ENCODE assay signal across 22 cellular contexts in genomic region chr18:75625966-75626365, GRCh38.
DNase-seq lines count a peak whose midpoint lies in the region; ATAC-seq, FAIRE-seq and TF ChIP-seq lines count a peak whose summit lies in the region.
"Had no signal": no experiment of that assay in that cellular context is flagged by ENCODE, and none has a peak within 500 bp of the region (broad histone marks: within the 10 kb centered on the region; RNA-seq: fewer than 3 reads in every experiment).

No MANE protein-coding gene starts in this region.

- intact Hi-C loops in gastrocnemius medialis (cut with DNase I; ENCODE audit: low total_unique reads) = no loop called here

- H3K9me3 Mint-ChIP-seq in astrocyte (ENCODE audit: unreplicated experiment) (peaks cover 3% of the 10 kb centered on the region), immature natural killer cell (no peaks in the 10 kb centered on the region)
- H3K9me3 Mint-ChIP-seq: T-cell had no signal

- H3K4me1 ChIP-seq in astrocyte (ENCODE audit: insufficient read depth, low read length) (peaks cover 14% of the 10 kb centered on the region), gastrocnemius medialis (no peaks in the 10 kb centered on the region)
- H3K4me1 ChIP-seq: BE2C had no signal

- peak overlapping the region; percentile 27 for H3K4me2 ChIP-seq in astrocyte (ENCODE audit: low read length)
- H3K4me2 ChIP-seq: SK-N-SH had no signal

- DNase-seq in EH (ENCODE audit: low read depth) (peak; percentile 30), LHCN-M2 (ENCODE audit: low read depth) (peak; percentile 9), astrocyte (ENCODE audit: low read depth) (peak; percentile 30), kidney tubule cell (ENCODE audit: low spot score) (peak; percentile 41), immature natural killer cell (no peak), gastrocnemius medialis (no peak)
- no peak for DNase-seq in NK-92 treated with Interleukin-12 subunit alpha and Interleukin-12 subunit beta, amount 100 ng/mL, for 24 hours (lab: John Stamatoyannopoulos, UW)
- DNase-seq: ACHN; BE2C; Calu3; CD4-positive, alpha-beta memory T cell; DMS53; NCI-H1436; NCI-H2081; NCI-H82; Right ventricle myocardium superior; SK-N-SH; T-cell had no signal

- ATAC-seq in GM18909 (IDR thresholded peaks at IDR 0.05; ENCODE audit: poor library complexity, unreplicated experiment) (no peak), gastrocnemius medialis (no peak)
- ATAC-seq: T-cell had no signal

- no peaks in the 10 kb centered on the region for H4K20me1 ChIP-seq in astrocyte (ENCODE audit: insufficient read depth, low read length)

- no peaks in the 10 kb centered on the region for H3K36me3 Mint-ChIP-seq in astrocyte (ENCODE audit: low read depth, unreplicated experiment)
- H3K36me3 Mint-ChIP-seq in immature natural killer cell = no peaks in the 10 kb centered on the region
- H3K36me3 Mint-ChIP-seq: CD4-positive, alpha-beta memory T cell; IgD-negative memory B cell; T-cell had no signal

- FAIRE-seq in astrocyte (lab: Jason Lieb, UNC) = no peak
- FAIRE-seq: GM12892, H54 had no signal

- no peaks in the 10 kb centered on the region for H3K9me3 ChIP-seq in astrocyte (ENCODE audit: insufficient read depth, low read depth, low read length)
- H3K9me3 ChIP-seq in gastrocnemius medialis = no peaks in the 10 kb centered on the region
- H3K9me3 ChIP-seq: BE2C, SK-N-SH had no signal

- H3K27ac Mint-ChIP-seq in astrocyte (ENCODE audit: unreplicated experiment) = no peak overlapping the region
- H3K27ac Mint-ChIP-seq in immature natural killer cell = no peak overlapping the region
- H3K27ac Mint-ChIP-seq: CD4-positive, alpha-beta memory T cell; T-cell had no signal

- H3K36me3 ChIP-seq in astrocyte (ENCODE audit: insufficient read depth, low read length) (no peaks in the 10 kb centered on the region), gastrocnemius medialis (no peaks in the 10 kb centered on the region)
- H3K36me3 ChIP-seq: BE2C had no signal

- H3K4me1 Mint-ChIP-seq in astrocyte (ENCODE audit: low read depth, unreplicated experiment) (no peaks in the 10 kb centered on the region), immature natural killer cell (no peaks in the 10 kb centered on the region)
- H3K4me1 Mint-ChIP-seq: CD4-positive, alpha-beta memory T cell; IgD-negative memory B cell; T-cell had no signal

- H3K27me3 Mint-ChIP-seq in astrocyte (ENCODE audit: low read depth, unreplicated experiment) = peaks cover 2% of the 10 kb centered on the region
- peaks cover 0 to 4% (median 2%) of the 10 kb centered on the region in 3 donors for H3K27me3 Mint-ChIP-seq in immature natural killer cell (ENCODE audit: low read depth in 3 of 3)
- H3K27me3 Mint-ChIP-seq: IgD-negative memory B cell had no signal

- no peaks in the 10 kb centered on the region for H3K79me2 ChIP-seq in astrocyte (ENCODE audit: insufficient read depth, low read length)

- no peak for TF ChIP-seq POLR2A in gastrocnemius medialis (IDR thresholded peaks at IDR 0.05)

- in situ Hi-C loops in gastrocnemius medialis (cut with MboI; ENCODE audit: low sequenced_read_pairs in 4 of 4) = no loop called here

- TF ChIP-seq CTCF in astrocyte (IDR thresholded peaks at IDR 0.05; ENCODE audit: insufficient read depth, low read depth, low read length) (no peak), gastrocnemius medialis (IDR thresholded peaks at IDR 0.05 in 4 of 5, conservative IDR thresholded peaks at IDR 0.05 in 1 of 5) (no peak)

- H2AFZ ChIP-seq in astrocyte (ENCODE audit: low read depth, low read length) = peak overlapping the region; percentile 2

- H3K27me3 ChIP-seq in astrocyte (ENCODE audit: insufficient read depth, low read length) (no peaks in the 10 kb centered on the region), gastrocnemius medialis (no peaks in the 10 kb centered on the region)
- H3K27me3 ChIP-seq: BE2C had no signal

- H3K9ac ChIP-seq in astrocyte (ENCODE audit: low read length) = no peak overlapping the region
- H3K9ac ChIP-seq: SK-N-SH had no signal

- no peak overlapping the region for H3K4me3 ChIP-seq in astrocyte (ENCODE audit: insufficient read depth, low read depth, low read length)
- no peak overlapping the region for H3K4me3 ChIP-seq in gastrocnemius medialis

- H3K27ac ChIP-seq in astrocyte (ENCODE audit: low read depth, low read length) (peak overlapping the region; percentile 19), gastrocnemius medialis (no peak overlapping the region)

- H3K4me3 Mint-ChIP-seq in astrocyte (ENCODE audit: unreplicated experiment) = no peak overlapping the region
- H3K4me3 Mint-ChIP-seq in immature natural killer cell = no peak overlapping the region
- H3K4me3 Mint-ChIP-seq: CD4-positive, alpha-beta memory T cell; IgD-negative memory B cell; T-cell had no signal

Comparison
In these comparisons a context has a peak if more than half of its experiments do, and no peak if none do; other contexts are left out.
1. DNase-seq: peak in EH (single experiment), LHCN-M2 (single experiment), astrocyte (single experiment) and kidney tubule cell (single experiment); none in immature natural killer cell (0 of 3), NK-92 treated with Interleukin-12 subunit alpha and Interleukin-12 subunit beta, amount 100 ng/mL, for 24 hours (single experiment) and gastrocnemius medialis (0 of 2).